Comparison of ENCODE assay signal across 12 cellular contexts in the genomic region with DNA sequence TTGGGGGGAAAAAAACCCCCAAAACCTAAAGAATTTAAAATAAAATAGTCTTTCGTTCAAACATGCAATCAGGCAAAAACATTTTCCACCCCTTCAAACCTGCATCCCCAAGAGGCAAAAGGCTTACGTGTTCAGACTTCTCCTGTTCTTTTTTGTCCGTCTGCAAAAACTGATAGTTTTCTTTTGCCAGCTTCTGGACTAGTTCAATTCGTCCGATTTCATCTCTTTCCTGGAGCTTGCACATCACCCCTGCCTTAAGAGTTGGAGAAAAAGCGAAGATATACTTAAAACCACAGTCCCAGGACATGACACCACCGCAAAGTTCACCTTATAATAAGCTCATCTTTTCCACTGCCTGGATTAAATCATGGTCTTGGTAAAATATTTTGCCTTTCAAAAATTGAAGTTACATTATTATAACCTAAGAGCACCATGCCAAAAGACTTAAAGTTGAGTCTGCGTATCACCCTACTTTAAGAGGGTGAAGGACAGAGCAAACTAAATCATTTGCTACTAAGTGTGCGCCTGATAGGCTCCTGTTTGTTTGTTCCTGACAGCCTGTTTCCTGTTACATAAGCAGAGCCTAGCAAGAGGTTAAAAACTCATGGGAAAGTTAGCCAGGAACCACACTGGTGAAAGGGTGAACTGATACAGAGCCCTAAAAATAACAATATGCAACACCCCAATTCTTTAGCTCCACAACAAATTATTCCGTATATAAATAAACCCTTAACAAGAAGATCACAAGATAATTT.
DNase-seq lines count a peak whose midpoint lies in the region; ATAC-seq lines count a peak whose summit lies in the region.
"Had no signal": no experiment of that assay in that cellular context is flagged by ENCODE, and none has a peak within 500 bp of the region (broad histone marks: within the 10 kb centered on the region; RNA-seq: fewer than 3 reads in every experiment).

No MANE protein-coding gene starts in this region.

- H3K27ac ChIP-seq in right cardiac atrium (ENCODE audit: low read length) (peak overlapping the region; percentile 97), aorta (ENCODE audit: low read depth in 1 of 2, low read length in 2 of 2) (peak overlapping the region; percentile 87 to 96)

- H3K9me3 ChIP-seq in right cardiac atrium (ENCODE audit: control insufficient read depth, low read length) (no peaks in the 10 kb centered on the region), aorta (ENCODE audit: control insufficient read depth, low read length) (peaks cover 1% of the 10 kb centered on the region)

- H3K4me1 ChIP-seq in right cardiac atrium (ENCODE audit: control insufficient read depth, insufficient read depth, low read length) (peaks cover 5% of the 10 kb centered on the region), aorta (ENCODE audit: control insufficient read depth in 1 of 2, insufficient read depth in 2 of 2, low read length in 2 of 2) (peaks cover 7 to 17% of the 10 kb centered on the region in 2 donors)

- WGBS in right cardiac atrium = 37% methylated on average over 10 of the region's 10 CpGs
- 6 to 8% methylated on average over 10 of the region's 10 CpGs for WGBS in aorta, 2 donors

- H3K4me3 ChIP-seq in right cardiac atrium (ENCODE audit: low read length) = peak overlapping the region; percentile 69
- H3K4me3 ChIP-seq in aorta (ENCODE audit: low read length in 2 of 2) = peak overlapping the region; percentile 61 to 93

- no peaks in the 10 kb centered on the region for H3K36me3 ChIP-seq in aorta (ENCODE audit: control insufficient read depth in 1 of 2, insufficient read depth in 2 of 2, low read length in 1 of 2)

- ATAC-seq in right cardiac atrium = peak; percentile 84
- peak; percentile 36 for ATAC-seq in aorta (ENCODE audit: low FRiP score)
- ATAC-seq in GM19324 (IDR thresholded peaks at IDR 0.05; ENCODE audit: low FRiP score, unreplicated experiment) = no peak
- ATAC-seq: activated T-cell treated with anti-CD3 and anti-CD28 coated beads, Interleukin-2, amount 50 U/mL, for 4 hours had no signal

- H3K27me3 ChIP-seq in right cardiac atrium (ENCODE audit: control insufficient read depth, insufficient read depth) (no peaks in the 10 kb centered on the region), aorta (ENCODE audit: control insufficient read depth in 1 of 2, insufficient read depth in 2 of 2, low read length in 1 of 2) (no peaks in the 10 kb centered on the region)

- DNase-seq in dermis blood vessel endothelial cell = peak; percentile 96
- no peak for DNase-seq in right cardiac atrium
- peak; percentile 84 for DNase-seq in pulmonary artery endothelial cell (ENCODE audit: low read depth, low spot score)
- no peak for DNase-seq in aorta
- no peak for DNase-seq in activated CD4-positive, alpha-beta T cell treated with anti-CD3 and anti-CD28 coated beads, Interleukin-2, amount 50 U/mL, for 4 hours
- no peak for DNase-seq in activated CD4-positive, alpha-beta T cell treated with anti-CD3 and anti-CD28 coated beads for 48 hours
- DNase-seq: activated T-cell treated with anti-CD3 and anti-CD28 coated beads, Interleukin-2, amount 50 U/mL, for 4 hours; amniotic stem cell; EL; endodermal cell; MV-4-11 had no signal

- intact Hi-C loops in right cardiac atrium (cut with DNase I) = no loop called here
- intact Hi-C loops in aorta (cut with DNase I) = no loop called here

Comparison
In these comparisons a context has a peak if more than half of its experiments do, and no peak if none do; other contexts are left out.
1. DNase-seq: peak in dermis blood vessel endothelial cell (single experiment) and pulmonary artery endothelial cell (single experiment); none in right cardiac atrium (0 of 3), aorta (0 of 2), activated CD4-positive, alpha-beta T cell treated with anti-CD3 and anti-CD28 coated beads, Interleukin-2, amount 50 U/mL, for 4 hours (0 of 2) and activated CD4-positive, alpha-beta T cell treated with anti-CD3 and anti-CD28 coated beads for 48 hours (single experiment).